Comparison of ENCODE assay signal across 1 cellular context in the genomic region with DNA sequence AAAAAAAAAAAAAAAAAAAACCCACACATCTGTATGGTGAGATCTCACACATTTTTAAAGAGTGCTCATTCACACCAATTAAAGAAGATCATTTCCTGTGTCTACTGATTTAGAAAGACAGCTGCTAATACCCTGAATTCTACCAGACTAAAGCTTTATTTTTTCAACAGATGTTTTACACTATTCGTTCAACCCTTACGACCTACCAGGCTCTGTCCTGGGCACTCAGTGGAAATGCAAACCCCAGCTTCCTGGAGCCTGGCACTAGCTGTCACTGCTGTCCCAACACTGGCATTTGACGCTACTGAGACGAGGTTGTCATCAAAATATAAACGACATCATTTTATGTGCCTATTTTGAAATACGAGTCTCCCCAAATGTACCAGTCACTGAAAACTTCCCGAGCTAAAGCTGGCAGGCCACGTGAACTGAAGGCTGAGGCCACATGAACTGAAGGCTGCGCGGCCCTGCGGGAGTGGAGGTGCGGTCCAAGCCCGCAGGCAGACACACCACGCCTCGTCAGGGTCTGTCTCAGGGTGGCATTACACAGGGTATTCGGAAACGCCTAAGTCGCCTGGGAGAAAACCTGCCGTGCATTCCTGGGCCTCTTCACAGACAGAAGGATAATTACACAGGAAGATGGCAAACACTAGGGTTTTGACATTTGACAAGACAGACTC.
TF ChIP-seq lines count a peak whose summit lies in the region.

No MANE protein-coding gene starts in this region.

TF ChIP-seq in GM12878, 131 proteins besides CTCF, POLR2A, EP300 and RAD21 (continues in another document):
- TF ChIP-seq, protein P1, sequence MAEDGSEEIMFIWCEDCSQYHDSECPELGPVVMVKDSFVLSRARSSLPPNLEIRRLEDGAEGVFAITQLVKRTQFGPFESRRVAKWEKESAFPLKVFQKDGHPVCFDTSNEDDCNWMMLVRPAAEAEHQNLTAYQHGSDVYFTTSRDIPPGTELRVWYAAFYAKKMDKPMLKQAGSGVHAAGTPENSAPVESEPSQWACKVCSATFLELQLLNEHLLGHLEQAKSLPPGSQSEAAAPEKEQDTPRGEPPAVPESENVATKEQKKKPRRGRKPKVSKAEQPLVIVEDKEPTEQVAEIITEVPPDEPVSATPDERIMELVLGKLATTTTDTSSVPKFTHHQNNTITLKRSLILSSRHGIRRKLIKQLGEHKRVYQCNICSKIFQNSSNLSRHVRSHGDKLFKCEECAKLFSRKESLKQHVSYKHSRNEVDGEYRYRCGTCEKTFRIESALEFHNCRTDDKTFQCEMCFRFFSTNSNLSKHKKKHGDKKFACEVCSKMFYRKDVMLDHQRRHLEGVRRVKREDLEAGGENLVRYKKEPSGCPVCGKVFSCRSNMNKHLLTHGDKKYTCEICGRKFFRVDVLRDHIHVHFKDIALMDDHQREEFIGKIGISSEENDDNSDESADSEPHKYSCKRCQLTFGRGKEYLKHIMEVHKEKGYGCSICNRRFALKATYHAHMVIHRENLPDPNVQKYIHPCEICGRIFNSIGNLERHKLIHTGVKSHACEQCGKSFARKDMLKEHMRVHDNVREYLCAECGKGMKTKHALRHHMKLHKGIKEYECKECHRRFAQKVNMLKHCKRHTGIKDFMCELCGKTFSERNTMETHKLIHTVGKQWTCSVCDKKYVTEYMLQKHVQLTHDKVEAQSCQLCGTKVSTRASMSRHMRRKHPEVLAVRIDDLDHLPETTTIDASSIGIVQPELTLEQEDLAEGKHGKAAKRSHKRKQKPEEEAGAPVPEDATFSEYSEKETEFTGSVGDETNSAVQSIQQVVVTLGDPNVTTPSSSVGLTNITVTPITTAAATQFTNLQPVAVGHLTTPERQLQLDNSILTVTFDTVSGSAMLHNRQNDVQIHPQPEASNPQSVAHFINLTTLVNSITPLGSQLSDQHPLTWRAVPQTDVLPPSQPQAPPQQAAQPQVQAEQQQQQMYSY (CRISPR knock-in tag; IDR thresholded peaks at IDR 0.05): 0 out of 2 replicates have a peak, but pooled peaks have one; percentile 6
- TF ChIP-seq JUND (IDR thresholded peaks at IDR 0.05; ENCODE audit: low read depth, low read length): no peak
- TF ChIP-seq, protein P2, sequence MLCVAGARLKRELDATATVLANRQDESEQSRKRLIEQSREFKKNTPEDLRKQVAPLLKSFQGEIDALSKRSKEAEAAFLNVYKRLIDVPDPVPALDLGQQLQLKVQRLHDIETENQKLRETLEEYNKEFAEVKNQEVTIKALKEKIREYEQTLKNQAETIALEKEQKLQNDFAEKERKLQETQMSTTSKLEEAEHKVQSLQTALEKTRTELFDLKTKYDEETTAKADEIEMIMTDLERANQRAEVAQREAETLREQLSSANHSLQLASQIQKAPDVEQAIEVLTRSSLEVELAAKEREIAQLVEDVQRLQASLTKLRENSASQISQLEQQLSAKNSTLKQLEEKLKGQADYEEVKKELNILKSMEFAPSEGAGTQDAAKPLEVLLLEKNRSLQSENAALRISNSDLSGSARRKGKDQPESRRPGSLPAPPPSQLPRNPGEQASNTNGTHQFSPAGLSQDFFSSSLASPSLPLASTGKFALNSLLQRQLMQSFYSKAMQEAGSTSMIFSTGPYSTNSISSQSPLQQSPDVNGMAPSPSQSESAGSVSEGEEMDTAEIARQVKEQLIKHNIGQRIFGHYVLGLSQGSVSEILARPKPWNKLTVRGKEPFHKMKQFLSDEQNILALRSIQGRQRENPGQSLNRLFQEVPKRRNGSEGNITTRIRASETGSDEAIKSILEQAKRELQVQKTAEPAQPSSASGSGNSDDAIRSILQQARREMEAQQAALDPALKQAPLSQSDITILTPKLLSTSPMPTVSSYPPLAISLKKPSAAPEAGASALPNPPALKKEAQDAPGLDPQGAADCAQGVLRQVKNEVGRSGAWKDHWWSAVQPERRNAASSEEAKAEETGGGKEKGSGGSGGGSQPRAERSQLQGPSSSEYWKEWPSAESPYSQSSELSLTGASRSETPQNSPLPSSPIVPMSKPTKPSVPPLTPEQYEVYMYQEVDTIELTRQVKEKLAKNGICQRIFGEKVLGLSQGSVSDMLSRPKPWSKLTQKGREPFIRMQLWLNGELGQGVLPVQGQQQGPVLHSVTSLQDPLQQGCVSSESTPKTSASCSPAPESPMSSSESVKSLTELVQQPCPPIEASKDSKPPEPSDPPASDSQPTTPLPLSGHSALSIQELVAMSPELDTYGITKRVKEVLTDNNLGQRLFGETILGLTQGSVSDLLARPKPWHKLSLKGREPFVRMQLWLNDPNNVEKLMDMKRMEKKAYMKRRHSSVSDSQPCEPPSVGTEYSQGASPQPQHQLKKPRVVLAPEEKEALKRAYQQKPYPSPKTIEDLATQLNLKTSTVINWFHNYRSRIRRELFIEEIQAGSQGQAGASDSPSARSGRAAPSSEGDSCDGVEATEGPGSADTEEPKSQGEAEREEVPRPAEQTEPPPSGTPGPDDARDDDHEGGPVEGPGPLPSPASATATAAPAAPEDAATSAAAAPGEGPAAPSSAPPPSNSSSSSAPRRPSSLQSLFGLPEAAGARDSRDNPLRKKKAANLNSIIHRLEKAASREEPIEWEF (IDR thresholded peaks at IDR 0.05; ENCODE audit: insufficient replicate concordance, low read depth, low read length): no peak
- peak; percentile 95 for TF ChIP-seq ZNF384 (IDR thresholded peaks at IDR 0.05; ENCODE audit: borderline replicate concordance, low read depth, low read length)
- peak; percentile 29; the same call in 1 of the 2 replicates for TF ChIP-seq NBN (IDR thresholded peaks at IDR 0.05)
- TF ChIP-seq, protein P3, sequence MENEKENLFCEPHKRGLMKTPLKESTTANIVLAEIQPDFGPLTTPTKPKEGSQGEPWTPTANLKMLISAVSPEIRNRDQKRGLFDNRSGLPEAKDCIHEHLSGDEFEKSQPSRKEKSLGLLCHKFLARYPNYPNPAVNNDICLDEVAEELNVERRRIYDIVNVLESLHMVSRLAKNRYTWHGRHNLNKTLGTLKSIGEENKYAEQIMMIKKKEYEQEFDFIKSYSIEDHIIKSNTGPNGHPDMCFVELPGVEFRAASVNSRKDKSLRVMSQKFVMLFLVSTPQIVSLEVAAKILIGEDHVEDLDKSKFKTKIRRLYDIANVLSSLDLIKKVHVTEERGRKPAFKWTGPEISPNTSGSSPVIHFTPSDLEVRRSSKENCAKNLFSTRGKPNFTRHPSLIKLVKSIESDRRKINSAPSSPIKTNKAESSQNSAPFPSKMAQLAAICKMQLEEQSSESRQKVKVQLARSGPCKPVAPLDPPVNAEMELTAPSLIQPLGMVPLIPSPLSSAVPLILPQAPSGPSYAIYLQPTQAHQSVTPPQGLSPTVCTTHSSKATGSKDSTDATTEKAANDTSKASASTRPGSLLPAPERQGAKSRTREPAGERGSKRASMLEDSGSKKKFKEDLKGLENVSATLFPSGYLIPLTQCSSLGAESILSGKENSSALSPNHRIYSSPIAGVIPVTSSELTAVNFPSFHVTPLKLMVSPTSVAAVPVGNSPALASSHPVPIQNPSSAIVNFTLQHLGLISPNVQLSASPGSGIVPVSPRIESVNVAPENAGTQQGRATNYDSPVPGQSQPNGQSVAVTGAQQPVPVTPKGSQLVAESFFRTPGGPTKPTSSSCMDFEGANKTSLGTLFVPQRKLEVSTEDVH (IDR thresholded peaks at IDR 0.05; ENCODE audit: low read depth, partially characterized antibody): no peak
- no peak for TF ChIP-seq RB1 (IDR thresholded peaks at IDR 0.05; ENCODE audit: borderline replicate concordance)
- no peak for TF ChIP-seq CHD4 (IDR thresholded peaks at IDR 0.05)
- TF ChIP-seq SREBF2 (IDR thresholded peaks at IDR 0.05; ENCODE audit: low read length): no peak
- TF ChIP-seq HDAC2 (IDR thresholded peaks at IDR 0.05): no peak
- peak; percentile 48; the same call in 1 of the 2 replicates for TF ChIP-seq TCF12 (IDR thresholded peaks at IDR 0.05; ENCODE audit: low read depth, low read length)
- TF ChIP-seq, protein P4, sequence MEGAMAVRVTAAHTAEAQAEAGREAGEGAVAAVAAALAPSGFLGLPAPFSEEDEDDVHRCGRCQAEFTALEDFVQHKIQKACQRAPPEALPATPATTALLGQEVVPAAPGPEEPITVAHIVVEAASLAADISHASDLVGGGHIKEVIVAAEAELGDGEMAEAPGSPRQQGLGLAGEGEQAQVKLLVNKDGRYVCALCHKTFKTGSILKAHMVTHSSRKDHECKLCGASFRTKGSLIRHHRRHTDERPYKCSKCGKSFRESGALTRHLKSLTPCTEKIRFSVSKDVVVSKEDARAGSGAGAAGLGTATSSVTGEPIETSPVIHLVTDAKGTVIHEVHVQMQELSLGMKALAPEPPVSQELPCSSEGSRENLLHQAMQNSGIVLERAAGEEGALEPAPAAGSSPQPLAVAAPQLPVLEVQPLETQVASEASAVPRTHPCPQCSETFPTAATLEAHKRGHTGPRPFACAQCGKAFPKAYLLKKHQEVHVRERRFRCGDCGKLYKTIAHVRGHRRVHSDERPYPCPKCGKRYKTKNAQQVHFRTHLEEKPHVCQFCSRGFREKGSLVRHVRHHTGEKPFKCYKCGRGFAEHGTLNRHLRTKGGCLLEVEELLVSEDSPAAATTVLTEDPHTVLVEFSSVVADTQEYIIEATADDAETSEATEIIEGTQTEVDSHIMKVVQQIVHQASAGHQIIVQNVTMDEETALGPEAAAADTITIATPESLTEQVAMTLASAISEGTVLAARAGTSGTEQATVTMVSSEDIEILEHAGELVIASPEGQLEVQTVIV (IDR thresholded peaks at IDR 0.05; ENCODE audit: borderline replicate concordance, partially characterized antibody): no peak
- TF ChIP-seq, protein P5, sequence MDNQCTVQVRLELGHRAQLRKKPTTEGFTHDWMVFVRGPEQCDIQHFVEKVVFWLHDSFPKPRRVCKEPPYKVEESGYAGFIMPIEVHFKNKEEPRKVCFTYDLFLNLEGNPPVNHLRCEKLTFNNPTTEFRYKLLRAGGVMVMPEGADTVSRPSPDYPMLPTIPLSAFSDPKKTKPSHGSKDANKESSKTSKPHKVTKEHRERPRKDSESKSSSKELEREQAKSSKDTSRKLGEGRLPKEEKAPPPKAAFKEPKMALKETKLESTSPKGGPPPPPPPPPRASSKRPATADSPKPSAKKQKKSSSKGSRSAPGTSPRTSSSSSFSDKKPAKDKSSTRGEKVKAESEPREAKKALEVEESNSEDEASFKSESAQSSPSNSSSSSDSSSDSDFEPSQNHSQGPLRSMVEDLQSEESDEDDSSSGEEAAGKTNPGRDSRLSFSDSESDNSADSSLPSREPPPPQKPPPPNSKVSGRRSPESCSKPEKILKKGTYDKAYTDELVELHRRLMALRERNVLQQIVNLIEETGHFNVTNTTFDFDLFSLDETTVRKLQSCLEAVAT (IDR thresholded peaks at IDR 0.05): peak; percentile 24; the same call in 1 of the 2 replicates
- TF ChIP-seq, protein P6, sequence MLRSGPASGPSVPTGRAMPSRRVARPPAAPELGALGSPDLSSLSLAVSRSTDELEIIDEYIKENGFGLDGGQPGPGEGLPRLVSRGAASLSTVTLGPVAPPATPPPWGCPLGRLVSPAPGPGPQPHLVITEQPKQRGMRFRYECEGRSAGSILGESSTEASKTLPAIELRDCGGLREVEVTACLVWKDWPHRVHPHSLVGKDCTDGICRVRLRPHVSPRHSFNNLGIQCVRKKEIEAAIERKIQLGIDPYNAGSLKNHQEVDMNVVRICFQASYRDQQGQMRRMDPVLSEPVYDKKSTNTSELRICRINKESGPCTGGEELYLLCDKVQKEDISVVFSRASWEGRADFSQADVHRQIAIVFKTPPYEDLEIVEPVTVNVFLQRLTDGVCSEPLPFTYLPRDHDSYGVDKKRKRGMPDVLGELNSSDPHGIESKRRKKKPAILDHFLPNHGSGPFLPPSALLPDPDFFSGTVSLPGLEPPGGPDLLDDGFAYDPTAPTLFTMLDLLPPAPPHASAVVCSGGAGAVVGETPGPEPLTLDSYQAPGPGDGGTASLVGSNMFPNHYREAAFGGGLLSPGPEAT (IDR thresholded peaks at IDR 0.05; ENCODE audit: low read depth): peak; percentile 54; the same call in 1 of the 2 replicates
- no peak for TF ChIP-seq RBBP5 (conservative IDR thresholded peaks at IDR 0.05)
- TF ChIP-seq, protein P7, sequence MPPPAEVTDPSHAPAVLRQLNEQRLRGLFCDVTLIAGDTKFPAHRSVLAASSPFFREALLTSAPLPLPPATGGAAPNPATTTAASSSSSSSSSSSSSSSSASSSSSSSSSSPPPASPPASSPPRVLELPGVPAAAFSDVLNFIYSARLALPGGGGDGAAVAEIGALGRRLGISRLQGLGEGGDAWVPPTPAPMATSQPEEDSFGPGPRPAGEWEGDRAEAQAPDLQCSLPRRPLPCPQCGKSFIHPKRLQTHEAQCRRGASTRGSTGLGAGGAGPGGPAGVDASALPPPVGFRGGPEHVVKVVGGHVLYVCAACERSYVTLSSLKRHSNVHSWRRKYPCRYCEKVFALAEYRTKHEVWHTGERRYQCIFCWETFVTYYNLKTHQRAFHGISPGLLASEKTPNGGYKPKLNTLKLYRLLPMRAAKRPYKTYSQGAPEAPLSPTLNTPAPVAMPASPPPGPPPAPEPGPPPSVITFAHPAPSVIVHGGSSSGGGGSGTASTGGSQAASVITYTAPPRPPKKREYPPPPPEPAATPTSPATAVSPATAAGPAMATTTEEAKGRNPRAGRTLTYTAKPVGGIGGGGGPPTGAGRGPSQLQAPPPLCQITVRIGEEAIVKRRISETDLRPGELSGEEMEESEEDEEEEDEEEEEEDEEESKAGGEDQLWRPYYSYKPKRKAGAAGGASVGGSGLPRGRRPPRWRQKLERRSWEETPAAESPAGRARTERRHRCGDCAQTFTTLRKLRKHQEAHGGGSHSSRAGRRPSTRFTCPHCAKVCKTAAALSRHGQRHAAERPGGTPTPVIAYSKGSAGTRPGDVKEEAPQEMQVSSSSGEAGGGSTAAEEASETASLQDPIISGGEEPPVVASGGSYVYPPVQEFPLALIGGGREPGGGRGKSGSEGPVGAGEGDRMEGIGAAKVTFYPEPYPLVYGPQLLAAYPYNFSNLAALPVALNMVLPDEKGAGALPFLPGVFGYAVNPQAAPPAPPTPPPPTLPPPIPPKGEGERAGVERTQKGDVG (CRISPR knock-in tag; IDR thresholded peaks at IDR 0.05): 0 out of 2 replicates have a peak, but pooled peaks have one; percentile 65
- TF ChIP-seq, protein P8, sequence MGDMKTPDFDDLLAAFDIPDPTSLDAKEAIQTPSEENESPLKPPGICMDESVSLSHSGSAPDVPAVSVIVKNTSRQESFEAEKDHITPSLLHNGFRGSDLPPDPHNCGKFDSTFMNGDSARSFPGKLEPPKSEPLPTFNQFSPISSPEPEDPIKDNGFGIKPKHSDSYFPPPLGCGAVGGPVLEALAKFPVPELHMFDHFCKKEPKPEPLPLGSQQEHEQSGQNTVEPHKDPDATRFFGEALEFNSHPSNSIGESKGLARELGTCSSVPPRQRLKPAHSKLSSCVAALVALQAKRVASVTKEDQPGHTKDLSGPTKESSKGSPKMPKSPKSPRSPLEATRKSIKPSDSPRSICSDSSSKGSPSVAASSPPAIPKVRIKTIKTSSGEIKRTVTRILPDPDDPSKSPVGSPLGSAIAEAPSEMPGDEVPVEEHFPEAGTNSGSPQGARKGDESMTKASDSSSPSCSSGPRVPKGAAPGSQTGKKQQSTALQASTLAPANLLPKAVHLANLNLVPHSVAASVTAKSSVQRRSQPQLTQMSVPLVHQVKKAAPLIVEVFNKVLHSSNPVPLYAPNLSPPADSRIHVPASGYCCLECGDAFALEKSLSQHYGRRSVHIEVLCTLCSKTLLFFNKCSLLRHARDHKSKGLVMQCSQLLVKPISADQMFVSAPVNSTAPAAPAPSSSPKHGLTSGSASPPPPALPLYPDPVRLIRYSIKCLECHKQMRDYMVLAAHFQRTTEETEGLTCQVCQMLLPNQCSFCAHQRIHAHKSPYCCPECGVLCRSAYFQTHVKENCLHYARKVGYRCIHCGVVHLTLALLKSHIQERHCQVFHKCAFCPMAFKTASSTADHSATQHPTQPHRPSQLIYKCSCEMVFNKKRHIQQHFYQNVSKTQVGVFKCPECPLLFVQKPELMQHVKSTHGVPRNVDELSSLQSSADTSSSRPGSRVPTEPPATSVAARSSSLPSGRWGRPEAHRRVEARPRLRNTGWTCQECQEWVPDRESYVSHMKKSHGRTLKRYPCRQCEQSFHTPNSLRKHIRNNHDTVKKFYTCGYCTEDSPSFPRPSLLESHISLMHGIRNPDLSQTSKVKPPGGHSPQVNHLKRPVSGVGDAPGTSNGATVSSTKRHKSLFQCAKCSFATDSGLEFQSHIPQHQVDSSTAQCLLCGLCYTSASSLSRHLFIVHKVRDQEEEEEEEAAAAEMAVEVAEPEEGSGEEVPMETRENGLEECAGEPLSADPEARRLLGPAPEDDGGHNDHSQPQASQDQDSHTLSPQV (IDR thresholded peaks at IDR 0.05): peak; percentile 35; the same call in 1 of the 2 replicates
